16 cellular contexts compared by ENCODE assay signal in genomic region chr11:9738126-9738525, GRCh38.
A peak's percentile ranks its signal among the peaks of the same experiment; 100 is the strongest.
DNase-seq lines count a peak whose midpoint lies in the region; ATAC-seq and TF ChIP-seq lines count a peak whose summit lies in the region.
"Had no signal": no experiment of that assay in that cellular context is flagged by ENCODE, and none has a peak within 500 bp of the region (broad histone marks: within the 10 kb centered on the region; RNA-seq: fewer than 3 reads in every experiment).

No MANE protein-coding gene starts in this region.

- H4K20me1 ChIP-seq in DOHH2 (ENCODE audit: control insufficient read depth, insufficient read depth, low read depth, low read length) (peaks cover 2% of the 10 kb centered on the region; the same call in 1 of the 2 replicates), OCI-LY1 (ENCODE audit: insufficient read depth, low read length) (no peaks in the 10 kb centered on the region)

- H3F3A ChIP-seq in DOHH2 (ENCODE audit: control insufficient read depth, insufficient read depth) = peaks cover 90% of the 10 kb centered on the region
- H3F3A ChIP-seq in OCI-LY1 (ENCODE audit: insufficient read depth, low read length) = 0 out of 2 replicates have a peak, but pooled peaks cover 4% of the 10 kb centered on the region

- no peaks in the 10 kb centered on the region for H3K9me3 ChIP-seq in DOHH2 (ENCODE audit: control insufficient read depth, insufficient read depth, low read length)
- H3K9me3 ChIP-seq in OCI-LY1 (ENCODE audit: low read length) = no peaks in the 10 kb centered on the region
- peaks cover 0 to 15% (median 7%) of the 10 kb centered on the region in 11 donors for H3K9me3 ChIP-seq in heart right ventricle
- H3K9me3 ChIP-seq: breast epithelium had no signal

- H3K4me1 ChIP-seq in DOHH2 (ENCODE audit: control insufficient read depth, low read length) (peaks cover 92% of the 10 kb centered on the region), OCI-LY1 (ENCODE audit: insufficient read depth, low read length, severe bottlenecking) (peaks cover 66% of the 10 kb centered on the region), heart right ventricle (peaks cover 0 to 30% (median 4%) of the 10 kb centered on the region in 9 donors)
- H3K4me1 ChIP-seq: breast epithelium had no signal

- peaks cover 29% of the 10 kb centered on the region for H3K36me3 Mint-ChIP-seq in T-cell

- intact Hi-C loops in heart right ventricle (cut with DNase I) = no loop called here
- intact Hi-C loops in sciatic nerve (cut with DNase I) = no loop called here

- CTCF ChIA-PET in T-cell (lab: Charles Lee) = no interaction called here

- POLR2A ChIA-PET in T-cell (lab: Charles Lee) = no interaction called here

- no peak overlapping the region for H3K9ac ChIP-seq in OCI-LY1 (ENCODE audit: low read length)

- no peaks in the 10 kb centered on the region for H3K27me3 Mint-ChIP-seq in T-cell
- H3K27me3 Mint-ChIP-seq: activated CD4-positive, alpha-beta memory T cell treated with anti-CD3 and anti-CD28 coated beads, Interleukin-2, amount 10 ng/mL, durations not matched to agents 7 days and 5 days had no signal

- peaks cover 92% of the 10 kb centered on the region for H3K36me3 ChIP-seq in DOHH2 (ENCODE audit: control insufficient read depth, low read length)
- peaks cover 92% of the 10 kb centered on the region for H3K36me3 ChIP-seq in OCI-LY1 (ENCODE audit: insufficient read depth, low read length)
- H3K36me3 ChIP-seq in heart right ventricle = peaks cover 0 to 95% (median 39%) of the 10 kb centered on the region in 9 donors
- H3K36me3 ChIP-seq: breast epithelium had no signal

- no peak overlapping the region for H3K4me3 Mint-ChIP-seq in T-cell
- H3K4me3 Mint-ChIP-seq: activated CD4-positive, alpha-beta memory T cell treated with anti-CD3 and anti-CD28 coated beads, Interleukin-2, amount 10 ng/mL, durations not matched to agents 7 days and 5 days had no signal

- peak overlapping the region; percentile 59 for H3K4me3 ChIP-seq in DOHH2 (ENCODE audit: low read length)
- H3K4me3 ChIP-seq in OCI-LY1 (ENCODE audit: low read depth, low read length, poor library complexity, severe bottlenecking) = no peak overlapping the region
- no peak overlapping the region for H3K4me3 ChIP-seq in heart right ventricle
- H3K4me3 ChIP-seq: breast epithelium, MG63, PC-9 had no signal

- 38 to 42% methylated on average over 3 of the region's 3 CpGs for WGBS in heart right ventricle, 2 donors

- H3K79me2 ChIP-seq in DOHH2 (ENCODE audit: control insufficient read depth, low read length) (peaks cover 83% of the 10 kb centered on the region), OCI-LY1 (ENCODE audit: insufficient read depth, low read length) (no peaks in the 10 kb centered on the region)

- TF ChIP-seq CTCF in DOHH2 (IDR thresholded peaks at IDR 0.05; ENCODE audit: low read depth, low read length, poor library complexity, severe bottlenecking) = no peak
- no peak for TF ChIP-seq CTCF in OCI-LY1 (IDR thresholded peaks at IDR 0.05; ENCODE audit: low read length)
- TF ChIP-seq CTCF in heart right ventricle (IDR thresholded peaks at IDR 0.05) = no peak

- H3K4me1 Mint-ChIP-seq in T-cell = peaks cover 0 to 6% (median 4%) of the 10 kb centered on the region in 3 donors

- H3K27ac ChIP-seq in DOHH2 (ENCODE audit: low read depth, low read length) (peak overlapping the region; percentile 85), OCI-LY1 (ENCODE audit: low read depth, low read length, poor library complexity, severe bottlenecking) (peak overlapping the region; percentile 88), heart right ventricle (peak overlapping the region in 2 of 10 donors; percentile 38 to 40)
- H3K27ac ChIP-seq: PC-9 had no signal

- H3K27me3 ChIP-seq in DOHH2 (ENCODE audit: control insufficient read depth, low read length) (no peaks in the 10 kb centered on the region), OCI-LY1 (ENCODE audit: insufficient read depth, low read length) (no peaks in the 10 kb centered on the region), heart right ventricle (no peaks in the 10 kb centered on the region)
- H3K27me3 ChIP-seq: breast epithelium, MG63 had no signal

- peaks cover 14 to 18% (median 17%) of the 10 kb centered on the region in 3 donors for H3K9me3 Mint-ChIP-seq in T-cell

- ATAC-seq in heart right ventricle (peak in 5 of 8 donors; percentile 54 to 83 (median 71)), sciatic nerve (peak; percentile 86), GM19463 (IDR thresholded peaks at IDR 0.05; ENCODE audit: unreplicated experiment) (no peak), T-cell (replicated peaks in 1 of 4) (no peak)

- H3K27ac Mint-ChIP-seq in T-cell = no peak overlapping the region
- H3K27ac Mint-ChIP-seq: activated CD4-positive, alpha-beta memory T cell treated with anti-CD3 and anti-CD28 coated beads, Interleukin-2, amount 10 ng/mL, durations not matched to agents 7 days and 5 days had no signal

- no peak overlapping the region for H2AFZ ChIP-seq in OCI-LY1 (ENCODE audit: low read length)
- H2AFZ ChIP-seq: PC-9 had no signal

- DNase-seq in heart right ventricle (no peak), sciatic nerve (ENCODE audit: low spot score) (no peak), NOMO-1 (lab: John Stamatoyannopoulos, UW; ENCODE audit: unreplicated experiment in 2 of 2) (no peak), T-cell (no peak)
- no peak for DNase-seq in activated CD8-positive, alpha-beta memory T cell treated with anti-CD3 and anti-CD28 coated beads for 24 hours
- DNase-seq: activated CD4-positive, alpha-beta memory T cell treated with anti-CD3 and anti-CD28 coated beads, Interleukin-2, amount 10 ng/mL, durations not matched to agents 7 days and 5 days; activated naive CD4-positive, alpha-beta T cell treated with Interleukin-2 at 50 U/mL for 16 hours; GOT3; hippocampal formation; MG63; PC-9; stimulated activated CD4-positive, alpha-beta T cell treated with anti-CD3 and anti-CD28 coated beads, Interleukin-4, amount 100 ng/mL, for 4 hours had no signal

- H3K4me2 ChIP-seq in DOHH2 (ENCODE audit: low read length) (peak overlapping the region; percentile 57), OCI-LY1 (ENCODE audit: low read length) (no peak overlapping the region)
- H3K4me2 ChIP-seq: PC-9 had no signal

- no peaks in the 10 kb centered on the region for H3K9me2 ChIP-seq in DOHH2 (replicated peaks; ENCODE audit: control insufficient read depth, low read length)
- H3K9me2 ChIP-seq in OCI-LY1 (ENCODE audit: low read depth, low read length) = no peaks in the 10 kb centered on the region

Comparison
In these comparisons a context has a peak if more than half of its experiments do, and no peak if none do; other contexts are left out.
1. ATAC-seq: peak in heart right ventricle (5 of 8) and sciatic nerve (single experiment); none in GM19463 (single experiment) and T-cell (0 of 4).